Comparison of ENCODE assay signal across 8 cellular contexts in the genomic region with DNA sequence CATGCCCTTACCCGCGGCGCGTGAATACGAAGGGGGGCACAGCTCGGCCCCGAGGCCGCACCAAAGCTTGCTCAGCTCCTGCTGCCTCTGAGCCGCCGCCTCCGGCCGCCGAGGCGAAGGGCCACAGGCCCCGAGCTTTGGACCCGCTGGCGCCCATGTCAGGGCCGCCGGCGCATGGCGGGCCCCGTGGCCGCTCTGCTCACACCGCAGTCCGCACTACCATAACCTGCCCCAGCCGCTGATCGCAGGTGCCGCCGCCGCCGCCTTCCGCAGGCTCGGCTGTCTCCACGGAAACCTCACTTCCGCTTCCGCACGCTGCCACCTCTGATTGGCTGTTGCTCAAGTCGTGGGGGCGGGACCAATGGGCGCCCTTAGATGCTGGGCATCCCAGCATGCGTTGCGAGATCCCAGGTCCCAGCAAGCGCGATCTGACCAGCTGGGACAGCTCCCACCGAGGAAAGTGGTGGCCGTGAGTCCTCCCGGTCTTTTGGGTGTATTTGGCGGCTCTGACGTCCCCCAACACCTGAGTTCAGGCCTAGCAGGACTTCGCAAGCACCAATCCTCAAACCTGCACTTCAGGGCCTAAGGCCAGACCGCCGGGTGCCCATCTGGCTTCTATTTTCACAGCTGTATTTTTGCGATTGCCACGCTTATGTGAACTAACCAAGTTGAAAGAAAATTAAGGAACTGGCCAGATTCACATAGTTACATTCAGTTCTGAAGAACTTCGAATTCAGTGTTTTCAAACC. TPM values are rescaled to one million over a fixed set of nuclear protein-coding genes. Genes with fewer than 3 reads are reported as not detected.
DNase-seq lines count a peak whose midpoint lies in the region; ATAC-seq, FAIRE-seq and TF ChIP-seq lines count a peak whose summit lies in the region.

A gene with protein sequence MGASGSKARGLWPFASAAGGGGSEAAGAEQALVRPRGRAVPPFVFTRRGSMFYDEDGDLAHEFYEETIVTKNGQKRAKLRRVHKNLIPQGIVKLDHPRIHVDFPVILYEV (minus strand): TSS at position 281 of the 749 bp plus-strand sequence. CDS start 124 bp downstream, at position 157.

- H3K36me3 ChIP-seq in prostate gland (peaks cover 8 to 13% of the 10 kb centered on the region in 2 donors), urinary bladder (ENCODE audit: insufficient read depth) (peaks cover 3% of the 10 kb centered on the region)

- DNase-seq in GM12891 (ENCODE audit: insufficient read length, low spot score), result peak; percentile 96
- DNase-seq in NCI-H146 treated with DMSO at 0.1 percent for 48 hours (lab: John Stamatoyannopoulos, UW; ENCODE audit: unreplicated experiment), result peak; percentile 78
- DNase-seq in amniotic epithelial cell (ENCODE audit: low read depth), result peak; percentile 90
- DNase-seq in left cardiac atrium, result peak; percentile 98
- peak; percentile 98 for DNase-seq in prostate gland (ENCODE audit: low spot score)

- intact Hi-C loops in T-helper 1 cell treated with Interleukin-12 subunit alpha and Interleukin-12 subunit beta and Interleukin-4 antibody, amounts not matched to agents 30 ng/mL and 1 ng/mL, for 36 hours (cut with micrococcal nuclease), result loop anchor here (1.0 to 10.0 kb wide), 7 partner anchors 9 to 913 kb away; a partner anchor contains a TSS
- intact Hi-C loops in left cardiac atrium (cut with DNase I), result loop anchor here in 1 of 2 donors (5.0 to 10.0 kb wide), 2 partner anchors 56 to 93 kb away; a partner anchor contains a TSS
- intact Hi-C loops in prostate gland (cut with DNase I), result no loop called here

- peaks cover 10% of the 10 kb centered on the region for H3K4me1 ChIP-seq in prostate gland (replicated peaks)
- H3K4me1 ChIP-seq in urinary bladder (ENCODE audit: insufficient read depth), result peaks cover 3% of the 10 kb centered on the region

- peak in 2 of 4 experiments; percentile 12 to 32 for TF ChIP-seq CTCF in prostate gland (IDR thresholded peaks at IDR 0.05)

- WGBS in prostate gland, result 1% methylated on average over 53 of the region's 55 CpGs
- 2% methylated on average over 55 of the region's 55 CpGs for WGBS in urinary bladder

- peak; percentile 99 for FAIRE-seq in GM12891 (lab: Jason Lieb, UNC)

- TF ChIP-seq POLR2A in GM12891 (IDR thresholded peaks at IDR 0.05; ENCODE audit: low read depth, low read length) (peak; percentile 84), prostate gland (IDR thresholded peaks at IDR 0.05) (peak; percentile 69)

- H3K27ac ChIP-seq in prostate gland (peak within 1 kb of the TSS; percentile 73 to 77), urinary bladder (ENCODE audit: low read depth) (no peak within 1 kb of the TSS)

- peak; percentile 86 for ATAC-seq in HG02840 (IDR thresholded peaks at IDR 0.05; ENCODE audit: low FRiP score, unreplicated experiment)
- ATAC-seq in left cardiac atrium, result peak; percentile 84 to 93

- H3K4me3 ChIP-seq in prostate gland (peak within 1 kb of the TSS; percentile 96 to 99), urinary bladder (ENCODE audit: low read depth, low read length) (peak within 1 kb of the TSS; percentile 91)

- no peaks in the 10 kb centered on the region for H3K27me3 ChIP-seq in prostate gland (replicated peaks; ENCODE audit: insufficient read depth)

- no peaks in the 10 kb centered on the region for H3K9me3 ChIP-seq in prostate gland

TF ChIP-seq in GM12891, 5 proteins besides CTCF, POLR2A, EP300 and RAD21:
- peak; percentile 83 for TF ChIP-seq TAF1 (IDR thresholded peaks at IDR 0.05; ENCODE audit: low read depth, low read length)
- peak; percentile 75 for TF ChIP-seq SPI1 (IDR thresholded peaks at IDR 0.05; ENCODE audit: low read depth, low read length)
- peak; percentile 82 for TF ChIP-seq POLR2AphosphoS5 (IDR thresholded peaks at IDR 0.05; ENCODE audit: low read depth, low read length)
- TF ChIP-seq PAX5 (IDR thresholded peaks at IDR 0.05; ENCODE audit: insufficient read depth, low read length, severe bottlenecking), result no peak
- peak; percentile 50 for TF ChIP-seq POU2F2 (IDR thresholded peaks at IDR 0.05; ENCODE audit: low read depth, low read length)
TF ChIP-seq in GM12891: peak in this region for 4.

RNA-seq across cellular contexts. Expression of the gene that starts here (rescaled TPM):
- polyA plus RNA-seq in GM12891 (2012; ENCODE audit: low read depth, missing spikeins), result 23.8 TPM
- total RNA-seq in T-helper 1 cell treated with Interleukin-12 subunit alpha and Interleukin-12 subunit beta and Interleukin-4 antibody, amounts not matched to agents 30 ng/mL and 1 ng/mL, for 36 hours, result 23.1 and 25.7 TPM in 2 replicates
- 10 to 100 TPM; 26.2 to 27.5 TPM for total RNA-seq in left cardiac atrium
- 100 to 1,000 TPM in 1 of 2 donors, 10 to 100 TPM in 1; 31.9 to 121 TPM for total RNA-seq in prostate gland
- 4.5 TPM for total RNA-seq in urinary bladder
- 48.5 TPM for polyA plus RNA-seq in urinary bladder
